8 cellular contexts compared by ENCODE assay signal in the genomic region with DNA sequence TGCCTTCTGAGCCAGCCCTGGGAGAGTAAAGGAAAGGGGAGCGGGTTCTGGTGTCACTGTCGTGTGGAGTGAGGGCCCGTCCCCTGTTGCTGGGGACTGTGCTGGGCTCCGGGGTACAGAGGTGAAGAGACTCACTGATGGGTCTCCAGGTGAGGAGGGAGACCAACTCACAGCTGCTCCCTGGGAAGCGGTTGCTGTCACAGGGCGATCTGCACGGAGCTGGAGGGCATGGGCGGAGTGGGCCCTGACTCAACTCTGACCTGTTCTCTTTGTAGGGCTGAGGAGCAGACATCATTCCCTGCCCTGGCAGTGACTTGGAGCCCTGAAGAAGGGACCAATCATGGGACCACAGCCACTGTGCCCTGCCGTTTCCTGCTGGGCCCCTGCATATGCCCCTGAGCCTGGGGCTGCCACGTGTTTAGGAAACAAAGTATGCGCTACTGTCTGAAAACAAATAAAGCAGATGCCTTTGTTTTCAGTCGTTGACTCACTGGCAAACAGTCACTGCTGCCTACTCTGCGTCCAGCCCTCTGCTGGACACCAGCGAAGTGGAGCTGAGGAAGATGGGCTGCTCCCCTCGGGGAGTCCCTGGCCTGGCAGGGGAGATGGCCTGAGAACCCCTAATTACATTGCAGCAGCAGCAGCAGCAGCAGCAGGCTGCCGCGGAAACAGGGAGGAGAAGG. TPM values are rescaled to one million over a fixed set of nuclear protein-coding genes. Genes with fewer than 3 reads are reported as not detected.
DNase-seq lines count a peak whose midpoint lies in the region; ATAC-seq and TF ChIP-seq lines count a peak whose summit lies in the region.

No MANE protein-coding gene starts in this region.

- H3K4me1 ChIP-seq in HUES64 (ENCODE audit: insufficient read depth, low read length) (peaks cover 5% of the 10 kb centered on the region; the same call in 1 of the 2 replicates), breast epithelium (peaks cover 8 to 10% of the 10 kb centered on the region in 2 donors)

- intact Hi-C loops in breast epithelium (cut with DNase I; ENCODE audit: low total_unique reads) = no loop called here

- no peaks in the 10 kb centered on the region for H3K9me3 ChIP-seq in HUES64 (ENCODE audit: insufficient read depth, low read depth, low read length)
- H3K9me3 ChIP-seq in breast epithelium = no peaks in the 10 kb centered on the region

- DNase-seq in AG20443 (ENCODE audit: low spot score) (peak; percentile 80), breast epithelium (ENCODE audit: low spot score in 2 of 2) (peak in 1 of 2 donors; percentile 60), lung microvascular endothelial cell (ENCODE audit: low read depth in 2 of 2) (peak; percentile 82)

- H3K36me3 ChIP-seq in HUES64 (ENCODE audit: insufficient read depth, low read length) (no peaks in the 10 kb centered on the region), breast epithelium (no peaks in the 10 kb centered on the region)

- H3K4me3 ChIP-seq in HUES64 (ENCODE audit: low read length) (no peak overlapping the region), breast epithelium (no peak overlapping the region)

- ATAC-seq in HG03097 (IDR thresholded peaks at IDR 0.05; ENCODE audit: low FRiP score, unreplicated experiment) = no peak
- ATAC-seq in HG03025 (IDR thresholded peaks at IDR 0.05; ENCODE audit: low FRiP score, unreplicated experiment) = no peak
- no peak for ATAC-seq in HG02973 (IDR thresholded peaks at IDR 0.05; ENCODE audit: unreplicated experiment)
- ATAC-seq in HG03439 (IDR thresholded peaks at IDR 0.05; ENCODE audit: unreplicated experiment) = no peak

- H3K27ac ChIP-seq in HUES64 (ENCODE audit: low read depth, low read length) (no peak overlapping the region), breast epithelium (peak overlapping the region; percentile 29 to 78)

- 0 out of 2 replicates have a peak overlapping the region, but pooled peaks have one; percentile 2 for H3K9ac ChIP-seq in HUES64 (ENCODE audit: low read depth, low read length)

- H3K27me3 ChIP-seq in HUES64 (ENCODE audit: insufficient read depth, low read length) = no peaks in the 10 kb centered on the region
- no peaks in the 10 kb centered on the region for H3K27me3 ChIP-seq in breast epithelium

- WGBS in HUES64 = 58% methylated on average over 17 of the region's 17 CpGs

- no peak for TF ChIP-seq POLR2A in breast epithelium (IDR thresholded peaks at IDR 0.05)

- peak in 1 of 3 donors; percentile 14 for TF ChIP-seq CTCF in breast epithelium (IDR thresholded peaks at IDR 0.05)

RNA-seq across cellular contexts. Expression of gene PLXNA1, which starts 22.9 kb away (rescaled TPM):
- 27.3 TPM for polyA plus RNA-seq in HUES64 (2013, experiment 1 of 2)
- 34.0 TPM for polyA plus RNA-seq in HUES64 (2013, experiment 2 of 2)
- total RNA-seq in breast epithelium (10 to 100 TPM; 21.3 to 32.2 (median 25.9) TPM), lung microvascular endothelial cell (10.9 and 15.1 TPM in 2 replicates)
